In the genomic region with DNA sequence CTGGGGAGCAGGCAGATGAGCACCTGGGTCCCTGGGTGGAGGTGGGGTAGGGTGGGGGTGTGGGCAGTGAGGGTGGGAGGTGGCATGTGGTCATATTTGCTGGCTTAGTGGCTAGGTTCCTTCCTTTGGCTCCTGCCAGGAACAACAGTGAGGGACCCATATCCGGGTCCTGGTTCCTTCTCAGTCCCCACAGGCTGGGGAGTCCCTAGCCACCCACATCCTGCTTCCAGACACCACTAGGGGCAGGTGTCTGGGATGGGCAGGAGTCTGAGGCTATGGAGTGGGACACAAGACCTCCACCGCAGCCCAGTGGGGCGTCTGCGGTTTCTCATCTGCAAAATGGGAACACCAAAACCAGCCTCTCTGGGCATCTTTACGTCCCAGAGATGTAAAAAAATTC, we compare ENCODE assay signal across 14 cellular contexts. TPM values are rescaled to one million over a fixed set of nuclear protein-coding genes. Genes with fewer than 3 reads are reported as not detected.
A peak's percentile ranks its signal among the peaks of the same experiment; 100 is the strongest.
DNase-seq lines count a peak whose midpoint lies in the region; ATAC-seq and TF ChIP-seq lines count a peak whose summit lies in the region.
"Had no signal": no experiment of that assay in that cellular context is flagged by ENCODE, and none has a peak within 500 bp of the region (broad histone marks: within the 10 kb centered on the region; RNA-seq: fewer than 3 reads in every experiment).

No MANE protein-coding gene starts in this region.

- no peak for ATAC-seq in activated CD4-positive, CD25-positive, alpha-beta regulatory T cell treated with anti-CD3 and anti-CD28 coated beads, Interleukin-2, amount 50 U/mL, for 24 hours
- no peak for ATAC-seq in activated naive CD8-positive, alpha-beta T cell treated with anti-CD3 and anti-CD28 coated beads, Interleukin-2, amount 50 U/mL, for 24 hours
- no peak for ATAC-seq in natural killer cell

- intact Hi-C loops in natural killer cell (cut with micrococcal nuclease): no loop called here
- intact Hi-C loops in ascending aorta (cut with DNase I): no loop called here
- intact Hi-C loops in posterior vena cava (cut with DNase I): no loop called here

- H3K27me3 Mint-ChIP-seq in activated naive CD8-positive, alpha-beta T cell treated with anti-CD3 and anti-CD28 coated beads, Interleukin-2, amount 50 U/mL, for 24 hours: no peaks in the 10 kb centered on the region
- H3K27me3 Mint-ChIP-seq in natural killer cell (ENCODE audit: low read depth in 2 of 2): no peaks in the 10 kb centered on the region

- DNase-seq in activated CD4-positive, CD25-positive, alpha-beta regulatory T cell treated with anti-CD3 and anti-CD28 coated beads, Interleukin-2, amount 50 U/mL, for 72 hours: peak; percentile 17
- DNase-seq in activated naive CD8-positive, alpha-beta T cell treated with anti-CD3 and anti-CD28 coated beads, Interleukin-2, amount 50 U/mL, for 24 hours: no peak
- no peak for DNase-seq in natural killer cell
- DNase-seq in stimulated activated CD4-positive, alpha-beta T cell treated with anti-CD3 and anti-CD28 coated beads, Interleukin-4, amount 100 ng/mL, for 24 hours: no peak
- no peak for DNase-seq in ascending aorta (ENCODE audit: low spot score in 2 of 2)
- DNase-seq in posterior vena cava (ENCODE audit: low spot score): no peak
- DNase-seq: amygdala, NCI-H1436, pancreas had no signal

- peaks cover 10% of the 10 kb centered on the region for H3K9me3 Mint-ChIP-seq in activated naive CD8-positive, alpha-beta T cell treated with anti-CD3 and anti-CD28 coated beads, Interleukin-2, amount 50 U/mL, for 24 hours
- peaks cover 0 to 4% of the 10 kb centered on the region in 2 donors for H3K9me3 Mint-ChIP-seq in natural killer cell

- H3K4me3 ChIP-seq in GM12875 (ENCODE audit: low read depth, low read length): no peak overlapping the region
- no peak overlapping the region for H3K4me3 ChIP-seq in ascending aorta
- H3K4me3 ChIP-seq: coronary artery, pancreas had no signal

- H3K36me3 Mint-ChIP-seq in activated naive CD8-positive, alpha-beta T cell treated with anti-CD3 and anti-CD28 coated beads, Interleukin-2, amount 50 U/mL, for 24 hours (ENCODE audit: low read depth): peaks cover 2% of the 10 kb centered on the region
- peaks cover 10% of the 10 kb centered on the region for H3K36me3 Mint-ChIP-seq in natural killer cell

- peaks cover 0 to 10% of the 10 kb centered on the region in 2 donors for H3K9me3 ChIP-seq in ascending aorta
- H3K9me3 ChIP-seq: pancreas had no signal

- no peaks in the 10 kb centered on the region for H3K4me1 ChIP-seq in ascending aorta

- H3K4me1 Mint-ChIP-seq in activated naive CD8-positive, alpha-beta T cell treated with anti-CD3 and anti-CD28 coated beads, Interleukin-2, amount 50 U/mL, for 24 hours: peaks cover 56% of the 10 kb centered on the region
- peaks cover 45 to 52% of the 10 kb centered on the region in 2 donors for H3K4me1 Mint-ChIP-seq in natural killer cell

- H3K36me3 ChIP-seq in ascending aorta: no peaks in the 10 kb centered on the region
- H3K36me3 ChIP-seq: pancreas had no signal

- TF ChIP-seq CTCF in GM12875 (IDR thresholded peaks at IDR 0.05; ENCODE audit: borderline replicate concordance, insufficient read depth, low read depth, low read length) (0 out of 2 replicates have a peak, but pooled peaks have one; percentile 18), natural killer cell (IDR thresholded peaks at IDR 0.05) (no peak), ascending aorta (IDR thresholded peaks at IDR 0.05) (no peak)

- H3K27ac Mint-ChIP-seq in activated naive CD8-positive, alpha-beta T cell treated with anti-CD3 and anti-CD28 coated beads, Interleukin-2, amount 50 U/mL, for 24 hours: peak overlapping the region; percentile 70
- H3K27ac Mint-ChIP-seq in natural killer cell: peak overlapping the region; percentile 73 to 83
- H3K27ac Mint-ChIP-seq: mesothelial cell of epicardium had no signal

- H3K27ac ChIP-seq in ascending aorta: no peak overlapping the region
- H3K27ac ChIP-seq: coronary artery, pancreas had no signal

- H3K4me3 Mint-ChIP-seq in activated naive CD8-positive, alpha-beta T cell treated with anti-CD3 and anti-CD28 coated beads, Interleukin-2, amount 50 U/mL, for 24 hours: no peak overlapping the region
- no peak overlapping the region for H3K4me3 Mint-ChIP-seq in natural killer cell
- H3K4me3 Mint-ChIP-seq: mesothelial cell of epicardium had no signal

- no peaks in the 10 kb centered on the region for H3K27me3 ChIP-seq in ascending aorta
- H3K27me3 ChIP-seq: pancreas had no signal

RNA-seq across cellular contexts. Expression of a gene that starts 0.8 kb away (rescaled TPM):
- 10 to 100 TPM; 10.6 to 25.1 (median 17.3) TPM for total RNA-seq in natural killer cell
- 21.2 TPM for total RNA-seq in ascending aorta
- total RNA-seq in posterior vena cava: 10 to 100 TPM; 42.1 to 98.8 TPM
- total RNA-seq: A172 had no signal

RNA-seq across cellular contexts. Expression of a gene that starts 35.7 kb away (rescaled TPM):
- total RNA-seq in natural killer cell (100 to 1,000 TPM in 2 of 3 donors, 10 to 100 TPM in 1; 84.9 to 116 (median 101) TPM), ascending aorta (122 TPM), posterior vena cava (10 to 100 TPM; 59.0 to 67.1 TPM)
